16 cellular contexts compared by ENCODE assay signal in the genomic region with DNA sequence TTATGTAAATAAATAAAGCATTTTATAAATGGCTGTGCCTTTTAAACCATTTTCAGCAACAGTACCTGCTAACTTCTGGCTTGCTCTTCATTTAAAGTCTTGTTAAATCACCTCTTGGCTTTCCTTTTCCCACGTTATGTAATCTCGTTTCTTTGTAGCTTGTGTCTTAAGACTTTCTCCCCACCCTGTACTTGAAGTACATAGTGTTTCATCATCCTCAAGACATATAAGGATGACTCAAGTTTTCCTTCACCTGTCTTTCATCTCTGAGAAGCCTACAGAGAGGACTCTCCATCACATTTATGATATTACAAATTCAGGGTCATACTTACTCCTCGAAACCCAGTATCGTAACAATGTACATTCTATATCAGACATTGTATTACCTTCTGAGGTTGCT. TPM values are rescaled to one million over a fixed set of nuclear protein-coding genes. Genes with fewer than 3 reads are reported as not detected.
DNase-seq lines count a peak whose midpoint lies in the region; ATAC-seq and TF ChIP-seq lines count a peak whose summit lies in the region.
"Had no signal": no experiment of that assay in that cellular context is flagged by ENCODE, and none has a peak within 500 bp of the region (broad histone marks: within the 10 kb centered on the region; RNA-seq: fewer than 3 reads in every experiment).

No MANE protein-coding gene starts in this region.

- no peak overlapping the region for H3K4me3 Mint-ChIP-seq in type B pancreatic cell
- H3K4me3 Mint-ChIP-seq: CD8-positive, alpha-beta memory T cell; H9 had no signal

- TF ChIP-seq POLR2A in HCT116 (IDR thresholded peaks at IDR 0.05; ENCODE audit: borderline replicate concordance, extremely low read depth, insufficient read depth, insufficient read length), result no peak

- H3K9me3 Mint-ChIP-seq in type B pancreatic cell, result no peaks in the 10 kb centered on the region
- H3K9me3 Mint-ChIP-seq: H9 had no signal

- no peaks in the 10 kb centered on the region for H3K27me3 ChIP-seq in HCT116 (ENCODE audit: insufficient read depth, low read length)
- H3K27me3 ChIP-seq: BLaER1 had no signal

- H3K9ac ChIP-seq in HCT116 (ENCODE audit: low read length), result no peak overlapping the region
- H3K9ac ChIP-seq: BLaER1 had no signal

- H3K4me2 ChIP-seq in HCT116 (ENCODE audit: low read length), result no peak overlapping the region
- H3K4me2 ChIP-seq: BLaER1 had no signal

- CTCF ChIA-PET in HCT116 (lab: Charles Lee), result no interaction called here

- no peak overlapping the region for H3K27ac Mint-ChIP-seq in type B pancreatic cell
- H3K27ac Mint-ChIP-seq: CD8-positive, alpha-beta memory T cell; H9 had no signal

- DNase-seq in HCT116 (ENCODE audit: low read depth, low spot score) (no peak), amniotic epithelial cell (ENCODE audit: low read depth) (peak; percentile 68), epithelial cell of esophagus (ENCODE audit: low read depth) (peak; percentile 79), iris pigment epithelial cell (ENCODE audit: low read depth) (peak; percentile 51), NAMALWA (ENCODE audit: low spot score) (no peak), type B pancreatic cell (ENCODE audit: extremely low spot score, unreplicated experiment) (no peak)
- DNase-seq: 8988T; AML-193; Caco-2; CD8-positive, alpha-beta memory T cell; DND-41; GDM1; GOT3; H9 had no signal

- H3K4me1 ChIP-seq in HCT116 (ENCODE audit: control insufficient read depth in 1 of 2, insufficient read depth in 2 of 2, low read length in 2 of 2), result no peaks in the 10 kb centered on the region
- H3K4me1 ChIP-seq: BLaER1 had no signal

- H4K20me1 ChIP-seq in HCT116 (ENCODE audit: insufficient read depth), result 0 out of 2 replicates have a peak, but pooled peaks cover 5% of the 10 kb centered on the region
- H4K20me1 ChIP-seq: BLaER1 had no signal

- H3K79me2 ChIP-seq in HCT116 (ENCODE audit: insufficient read depth, low read length), result no peaks in the 10 kb centered on the region

- intact Hi-C loops in HCT116 (cut with micrococcal nuclease), result no loop called here

- H3K36me3 ChIP-seq in HCT116 (ENCODE audit: control insufficient read depth in 1 of 2, insufficient read depth in 2 of 2, low read length in 2 of 2), result no peaks in the 10 kb centered on the region

- POLR2A ChIA-PET in HCT116 (lab: Charles Lee), result no interaction called here

- peaks cover 17% of the 10 kb centered on the region for H3K36me3 Mint-ChIP-seq in type B pancreatic cell
- H3K36me3 Mint-ChIP-seq: CD8-positive, alpha-beta memory T cell had no signal

- peaks cover 10% of the 10 kb centered on the region for H3K4me1 Mint-ChIP-seq in type B pancreatic cell (ENCODE audit: unreplicated experiment)
- H3K4me1 Mint-ChIP-seq: CD8-positive, alpha-beta memory T cell had no signal

- ATAC-seq in HCT116, result no peak
- ATAC-seq in GM19467 (IDR thresholded peaks at IDR 0.05; ENCODE audit: unreplicated experiment), result no peak

- no peaks in the 10 kb centered on the region for H3K9me3 ChIP-seq in HCT116 (ENCODE audit: control insufficient read depth in 1 of 2, insufficient read depth in 1 of 2, low read depth in 1 of 2, low read length in 2 of 2)
- H3K9me3 ChIP-seq: BLaER1, Caco-2 had no signal

- BruUV-seq in HCT116 (replicated peaks; lab: Mats Ljungman, UMichigan), result no TSS peak

- no peaks in the 10 kb centered on the region for H3K9me2 ChIP-seq in HCT116 (ENCODE audit: insufficient read depth)

- TF ChIP-seq CTCF in HCT116 (IDR thresholded peaks at IDR 0.05 in 2 of 3, conservative IDR thresholded peaks at IDR 0.05 in 1 of 3; ENCODE audit: borderline replicate concordance in 1 of 3, insufficient read depth in 1 of 3, low read depth in 2 of 3, low read length in 2 of 3) (no peak), epithelial cell of esophagus (IDR thresholded peaks at IDR 0.05; ENCODE audit: insufficient read depth, low read depth, low read length, missing control alignments) (no peak), type B pancreatic cell (conservative IDR thresholded peaks at IDR 0.05) (no peak)

- H2AFZ ChIP-seq in HCT116 (ENCODE audit: low read depth, low read length, poor library complexity, severe bottlenecking), result no peak overlapping the region

- no peak for TF ChIP-seq RAD21 in HCT116 (IDR thresholded peaks at IDR 0.05; ENCODE audit: low read depth)

- no peak overlapping the region for H3K27ac ChIP-seq in HCT116 (ENCODE audit: low read depth, low read length)
- H3K27ac ChIP-seq: BLaER1 had no signal

- no peaks in the 10 kb centered on the region for H3K27me3 Mint-ChIP-seq in type B pancreatic cell
- H3K27me3 Mint-ChIP-seq: CD8-positive, alpha-beta memory T cell had no signal

- H3K4me3 ChIP-seq in HCT116 (replicated peaks in 1 of 2; ENCODE audit: low read depth in 1 of 2, low read length in 2 of 2), result no peak overlapping the region
- H3K4me3 ChIP-seq in epithelial cell of esophagus (ENCODE audit: low read length), result no peak overlapping the region
- H3K4me3 ChIP-seq: BLaER1 had no signal

- RAD21 ChIA-PET in HCT116 (lab: Charles Lee; ENCODE audit: low non-redundant PET in 1 of 2, low total read pairs in 2 of 2, uncharacterized antibody in 2 of 2, unreplicated experiment in 2 of 2), result no interaction called here

TF ChIP-seq in HCT116, 20 proteins besides CTCF, POLR2A, EP300 and RAD21:
- TF ChIP-seq ZFX (IDR thresholded peaks at IDR 0.05) (no peak), CEBPB (IDR thresholded peaks at IDR 0.05; ENCODE audit: low read depth) (peak; percentile 52), EZH2 (IDR thresholded peaks at IDR 0.05) (no peak), FOSL1 (IDR thresholded peaks at IDR 0.05; ENCODE audit: low read depth) (peak; percentile 41; the same call in 1 of the 2 replicates)
- TF ChIP-seq, protein P1, sequence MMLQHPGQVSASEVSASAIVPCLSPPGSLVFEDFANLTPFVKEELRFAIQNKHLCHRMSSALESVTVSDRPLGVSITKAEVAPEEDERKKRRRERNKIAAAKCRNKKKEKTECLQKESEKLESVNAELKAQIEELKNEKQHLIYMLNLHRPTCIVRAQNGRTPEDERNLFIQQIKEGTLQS (IDR thresholded peaks at IDR 0.05), result peak; percentile 51; the same call in 1 of the 2 replicates

RNA-seq across cellular contexts. Expression of gene PRELID2, which starts 33.9 kb away (rescaled TPM):
- total RNA-seq in HCT116 (2021; ENCODE audit: unreplicated experiment) (20.1 TPM), type B pancreatic cell (ENCODE audit: low replicate concordance) (15.5 and 19.6 TPM in 2 replicates)
- polyA plus RNA-seq in HCT116 (2012), result 9.0 and 12.7 TPM in 2 replicates

Comparison
In these comparisons a context has a peak if more than half of its experiments do, and no peak if none do; other contexts are left out.
1. DNase-seq: peak in amniotic epithelial cell (single experiment), epithelial cell of esophagus (single experiment) and iris pigment epithelial cell (single experiment); none in HCT116 (single experiment), NAMALWA (single experiment) and type B pancreatic cell (single experiment).